In genomic region chr13:24104723-24105122, GRCh38 we compare ENCODE assay signal across 22 cellular contexts.
"Had no signal": no experiment of that assay in that cellular context is flagged by ENCODE, and none has a peak within 500 bp of the region (broad histone marks: within the 10 kb centered on the region; RNA-seq: fewer than 3 reads in every experiment).

No MANE protein-coding gene starts in this region.

- DNase-seq: activated CD4-positive, alpha-beta T cell treated with anti-CD3 and anti-CD28 coated beads for 1 hour; activated CD8-positive, alpha-beta memory T cell treated with anti-CD3 and anti-CD28 coated beads for 24 hours; activated CD8-positive, alpha-beta memory T cell treated with anti-CD3 and anti-CD28 coated beads, Interleukin-2, amount 50 U/mL, for 4 hours; activated T-cell treated with anti-CD3 and anti-CD28 coated beads, Interleukin-2, amount 50 U/mL, for 24 hours; adrenal gland; brain microvascular endothelial cell; caudate nucleus; effector CD8-positive, alpha-beta T cell; erythroblast; foreskin fibroblast; kidney; lower lobe of right lung; naive thymus-derived CD4-positive, alpha-beta T cell; stimulated activated CD4-positive, alpha-beta T cell treated with anti-CD3 and anti-CD28 coated beads, Interleukin-4, amount 100 ng/mL, for 1 hour; stimulated activated naive CD8-positive, alpha-beta T cell treated with anti-CD3 and anti-CD28 coated beads, Interleukin-15, Interleukin-2, amounts not matched to agents 100 U/mL and 50 U/mL, for 24 hours; T-helper 9 cell; upper lobe of left lung had no signal

- H3K4me1 Mint-ChIP-seq: activated T-helper 17 cell treated with anti-CD3 and anti-CD28 coated beads, Interleukin-2, amount 50 U/mL, for 72 hours; naive thymus-derived CD4-positive, alpha-beta T cell had no signal

- FAIRE-seq: kidney had no signal

- H3K4me3 Mint-ChIP-seq: activated naive CD8-positive, alpha-beta T cell; activated T-cell treated with anti-CD3 and anti-CD28 coated beads, Interleukin-2, amount 50 U/mL, for 24 hours; activated T-helper 17 cell treated with anti-CD3 and anti-CD28 coated beads, Interleukin-2, amount 50 U/mL, for 72 hours; dendritic cell treated with granulocyte-macrophage colony-stimulating factor and Interleukin-4, amounts not matched to agents 40 ng/mL and 50 ng/mL, for 4 days; naive thymus-derived CD4-positive, alpha-beta T cell; neural progenitor cell had no signal

- H3K9me3 Mint-ChIP-seq: activated T-cell treated with anti-CD3 and anti-CD28 coated beads, Interleukin-2, amount 50 U/mL, for 24 hours; activated T-helper 17 cell treated with anti-CD3 and anti-CD28 coated beads, Interleukin-2, amount 50 U/mL, for 72 hours; dendritic cell treated with granulocyte-macrophage colony-stimulating factor and Interleukin-4, amounts not matched to agents 40 ng/mL and 50 ng/mL, for 4 days; neural progenitor cell had no signal

- ATAC-seq: activated T-helper 17 cell treated with anti-CD3 and anti-CD28 coated beads, Interleukin-2, amount 50 U/mL, for 72 hours; left lobe of liver; lower lobe of right lung; naive thymus-derived CD4-positive, alpha-beta T cell; stimulated activated naive CD8-positive, alpha-beta T cell treated with anti-CD3 and anti-CD28 coated beads, Interleukin-15, Interleukin-2, amounts not matched to agents 100 U/mL and 50 U/mL, for 24 hours had no signal

- H3K27ac Mint-ChIP-seq: activated naive CD8-positive, alpha-beta T cell; activated T-cell treated with anti-CD3 and anti-CD28 coated beads, Interleukin-2, amount 50 U/mL, for 24 hours; activated T-helper 17 cell treated with anti-CD3 and anti-CD28 coated beads, Interleukin-2, amount 50 U/mL, for 72 hours; dendritic cell treated with granulocyte-macrophage colony-stimulating factor and Interleukin-4, amounts not matched to agents 40 ng/mL and 50 ng/mL, for 4 days; naive thymus-derived CD4-positive, alpha-beta T cell had no signal

- H3K27me3 Mint-ChIP-seq: activated naive CD8-positive, alpha-beta T cell had no signal

- H3K36me3 Mint-ChIP-seq: activated naive CD8-positive, alpha-beta T cell; naive thymus-derived CD4-positive, alpha-beta T cell; neural progenitor cell had no signal
